Comparison of ENCODE assay signal across 21 cellular contexts in genomic region chr13:20462921-20463320, GRCh38.
"Had no signal": no experiment of that assay in that cellular context is flagged by ENCODE, and none has a peak within 500 bp of the region (broad histone marks: within the 10 kb centered on the region; RNA-seq: fewer than 3 reads in every experiment).

No MANE protein-coding gene starts in this region.

- DNase-seq: cortex of kidney; dorsolateral prefrontal cortex; effector CD8-positive, alpha-beta T cell; esophagus squamous epithelium; foreskin fibroblast; glutamatergic neuron; kidney; left colon; mammary epithelial cell; mucosa of descending colon; naive thymus-derived CD8-positive, alpha-beta T cell; small intestine; stimulated activated CD4-positive, alpha-beta T cell treated with anti-CD3 and anti-CD28 coated beads, Interleukin-12 subunit alpha, Interleukin-12 subunit beta, amount 100 ng/mL, for 4 hours; stimulated activated naive CD4-positive, alpha-beta T cell; stomach; substantia nigra; transverse colon had no signal

- H3K27me3 ChIP-seq: dorsolateral prefrontal cortex, esophagus squamous epithelium, gastroesophageal sphincter, hepatocyte, stomach, transverse colon had no signal

- H3K4me3 ChIP-seq: dorsolateral prefrontal cortex, esophagus squamous epithelium, gastroesophageal sphincter, hepatocyte, mucosa of descending colon, stomach, thoracic aorta, transverse colon had no signal

- H3K27me3 Mint-ChIP-seq: naive thymus-derived CD8-positive, alpha-beta T cell had no signal

- H3K4me2 ChIP-seq: hepatocyte had no signal

- H3K9me3 ChIP-seq: esophagus squamous epithelium, gastroesophageal sphincter, mucosa of descending colon, stomach, thoracic aorta, transverse colon had no signal

- ATAC-seq: gastroesophageal sphincter; left colon; mucosa of descending colon; naive thymus-derived CD8-positive, alpha-beta T cell had no signal

- H3K79me2 ChIP-seq: hepatocyte had no signal

- H2AFZ ChIP-seq: hepatocyte had no signal

- H3K9me3 Mint-ChIP-seq: naive thymus-derived CD8-positive, alpha-beta T cell had no signal

- H3K27ac ChIP-seq: epithelial cell of prostate, gastroesophageal sphincter, hepatocyte, stomach, thoracic aorta, transverse colon had no signal

- H3K36me3 ChIP-seq: esophagus squamous epithelium, gastroesophageal sphincter, stomach, thoracic aorta, transverse colon had no signal
